ENCODE assay signal across 1 cellular context in genomic region chr17:17661834-17662233, GRCh38.
TF ChIP-seq lines count a peak whose summit lies in the region.

No MANE protein-coding gene starts in this region.

TF ChIP-seq in H1, 55 proteins besides CTCF, POLR2A, EP300 and RAD21:
- no peak for TF ChIP-seq TBP (IDR thresholded peaks at IDR 0.05; ENCODE audit: low read depth, low read length)
- no peak for TF ChIP-seq SIRT6 (IDR thresholded peaks at IDR 0.05; ENCODE audit: low read length)
- no peak for TF ChIP-seq GABPA (IDR thresholded peaks at IDR 0.05; ENCODE audit: borderline replicate concordance, insufficient read depth, low read length)
